ENCODE assay signal across 8 cellular contexts in genomic region chr19:56403764-56404704, GRCh38. TPM values are rescaled to one million over a fixed set of nuclear protein-coding genes. Genes with fewer than 3 reads are reported as not detected.
DNase-seq lines count a peak whose midpoint lies in the region; ATAC-seq and TF ChIP-seq lines count a peak whose summit lies in the region.

Gene ZNF583, plus strand, starts transcription at chr19:56404332. Its CDS starts 2,783 bp downstream, at chr19:56407115.

- DNase-seq in GM12865 (ENCODE audit: low read depth) (peak; percentile 94), NCI-H1417 treated with DMSO at 0.1 percent for 48 hours (lab: John Stamatoyannopoulos, UW) (peak; percentile 23), T-helper 17 cell (peak; percentile 84 to 89 (median 86)), ascending aorta (ENCODE audit: low spot score in 2 of 2) (peak; percentile 92 to 98), right atrium auricular region (ENCODE audit: low spot score) (peak; percentile 96), psoas muscle (peak; percentile 97 to 99)

- peak; percentile 89 for ATAC-seq in HG02642 (IDR thresholded peaks at IDR 0.05; ENCODE audit: poor library complexity, unreplicated experiment)
- peak; percentile 92 for ATAC-seq in T-helper 17 cell
- peak; percentile 99 to 100 (median 99) for ATAC-seq in psoas muscle

- TF ChIP-seq CTCF in GM12865 (IDR thresholded peaks at IDR 0.05; ENCODE audit: insufficient read depth, low read depth, low read length, missing control alignments) (no peak), ascending aorta (IDR thresholded peaks at IDR 0.05) (no peak), right atrium auricular region (IDR thresholded peaks at IDR 0.05) (peak in 1 of 2 donors; percentile 14), psoas muscle (IDR thresholded peaks at IDR 0.05) (no peak)

- H3K27ac ChIP-seq in ascending aorta (peak within 1 kb of the TSS; percentile 93 to 97), right atrium auricular region (peak within 1 kb of the TSS; percentile 97 to 98), psoas muscle (peak within 1 kb of the TSS; percentile 91), urinary bladder (ENCODE audit: low read depth) (peak within 1 kb of the TSS; percentile 94)

- peaks cover 11% of the 10 kb centered on the region for H3K36me3 Mint-ChIP-seq in T-helper 17 cell (ENCODE audit: low read depth)

- H3K27ac Mint-ChIP-seq in T-helper 17 cell: peak within 1 kb of the TSS; percentile 89

- H3K4me1 ChIP-seq in ascending aorta (peaks cover 0 to 10% of the 10 kb centered on the region in 2 donors), right atrium auricular region (peaks cover 0 to 17% of the 10 kb centered on the region in 2 donors), psoas muscle (peaks cover 5% of the 10 kb centered on the region), urinary bladder (ENCODE audit: insufficient read depth) (no peaks in the 10 kb centered on the region)

- peaks cover 2% of the 10 kb centered on the region for H3K9me3 ChIP-seq in T-helper 17 cell (ENCODE audit: control insufficient read depth, low read length, poor library complexity, severe bottlenecking)
- peaks cover 34 to 53% of the 10 kb centered on the region in 2 donors for H3K9me3 ChIP-seq in ascending aorta
- H3K9me3 ChIP-seq in right atrium auricular region: peaks cover 0 to 44% of the 10 kb centered on the region in 2 donors
- peaks cover 76% of the 10 kb centered on the region for H3K9me3 ChIP-seq in psoas muscle

- H3K27me3 Mint-ChIP-seq in T-helper 17 cell: no peaks in the 10 kb centered on the region

- intact Hi-C loops in ascending aorta (cut with DNase I): loop anchor here (1.0 to 10.0 kb wide), 9 partner anchors 11 to 1751 kb away; partner anchors contain the start of genes ZFP28, ZNF329, ZNF470 and ZNF582
- intact Hi-C loops in psoas muscle (cut with DNase I): loop anchor here (5.0 to 10.0 kb wide), 2 partner anchors 73 to 101 kb away; partner anchors contain the start of genes ZNF471 (in 2 of the 2) and ZNF667 (in 1 of the 2)

- peaks cover 10% of the 10 kb centered on the region for H3K4me1 Mint-ChIP-seq in T-helper 17 cell

- peak within 1 kb of the TSS; percentile 78 for H3K4me3 Mint-ChIP-seq in T-helper 17 cell

- WGBS in psoas muscle, 3 donors: 0 to 1% (median 0%) methylated on average over 66 to 70 of the region's 70 CpGs
- WGBS in urinary bladder: under 1% methylated on average over 70 of the region's 70 CpGs

- peaks cover 28 to 34% of the 10 kb centered on the region in 2 donors for H3K36me3 ChIP-seq in ascending aorta
- peaks cover 26% of the 10 kb centered on the region for H3K36me3 ChIP-seq in right atrium auricular region
- H3K36me3 ChIP-seq in psoas muscle (ENCODE audit: insufficient read depth in 1 of 2, low read depth in 1 of 2): peaks cover 11 to 28% of the 10 kb centered on the region in 2 donors
- peaks cover 4% of the 10 kb centered on the region for H3K36me3 ChIP-seq in urinary bladder (ENCODE audit: insufficient read depth)

- H3K27me3 ChIP-seq in ascending aorta (no peaks in the 10 kb centered on the region), right atrium auricular region (no peaks in the 10 kb centered on the region), psoas muscle (ENCODE audit: insufficient read depth in 3 of 3, low read length in 2 of 3) (no peaks in the 10 kb centered on the region)

- H3K4me3 ChIP-seq in GM12865 (ENCODE audit: low read depth, low read length) (peak within 1 kb of the TSS; percentile 75), ascending aorta (peak within 1 kb of the TSS; percentile 88 to 91), right atrium auricular region (peak within 1 kb of the TSS; percentile 79 to 82), psoas muscle (peak within 1 kb of the TSS; percentile 80), urinary bladder (ENCODE audit: low read depth, low read length) (peak within 1 kb of the TSS; percentile 73)

RNA-seq across cellular contexts. Expression of gene ZNF583, which starts in this region (rescaled TPM):
- total RNA-seq in T-helper 17 cell: 1 to 10 TPM; 1.7 to 2.7 TPM
- total RNA-seq in ascending aorta: 0.21 TPM
- 1 to 10 TPM; 2.3 to 6.4 TPM for total RNA-seq in right atrium auricular region
- total RNA-seq in psoas muscle: 1 to 10 TPM; 2.5 to 5.3 (median 3.1) TPM
- polyA plus RNA-seq in psoas muscle: 1 to 10 TPM; 2.3 to 8.7 (median 2.6) TPM
- total RNA-seq in urinary bladder: 22.7 TPM
- 3.6 TPM for polyA plus RNA-seq in urinary bladder

Comparison
In these comparisons a context has a peak if more than half of its experiments do, and no peak if none do; other contexts are left out.
1. Peak in every context shown above with its lines: DNase-seq, ATAC-seq, H3K4me3 ChIP-seq and H3K27ac ChIP-seq.
2. Peak in DNase-seq, H3K4me3 ChIP-seq and H3K27ac ChIP-seq in ascending aorta; RNA of the gene not detected or under 1 TPM.
3. DNase-seq: peak in every context shown above with its lines; median percentile 98 in psoas muscle; 96 in right atrium auricular region; 95 in ascending aorta; 94 in GM12865; 86 in T-helper 17 cell; 23 in NCI-H1417 treated with DMSO at 0.1 percent for 48 hours.